Comparison of ENCODE assay signal across 1 cellular context in genomic region chr1:46196609-46197008, GRCh38.
TF ChIP-seq lines count a peak whose summit lies in the region.

No MANE protein-coding gene starts in this region.

TF ChIP-seq in HepG2, 621 proteins besides CTCF, POLR2A, EP300 and RAD21:
- TF ChIP-seq NFE2 (CRISPR knock-in tag; IDR thresholded peaks at IDR 0.05) (no peak), NCOA1 (CRISPR knock-in tag; IDR thresholded peaks at IDR 0.05) (no peak)
